Comparison of ENCODE assay signal across 8 cellular contexts in genomic region chr2:43611987-43612894, GRCh38. TPM values are rescaled to one million over a fixed set of nuclear protein-coding genes. Genes with fewer than 3 reads are reported as not detected.
DNase-seq lines count a peak whose midpoint lies in the region; ATAC-seq and TF ChIP-seq lines count a peak whose summit lies in the region.

No MANE protein-coding gene starts in this region.

- H3K9me3 Mint-ChIP-seq in activated CD4-positive, alpha-beta T cell treated with anti-CD3 and anti-CD28 coated beads, Interleukin-2, amount 10 ng/mL, durations not matched to agents 7 days and 5 days, result no peaks in the 10 kb centered on the region

- no peak overlapping the region for H3K4me3 ChIP-seq in GM12865 (ENCODE audit: low read depth, low read length)

- CTCF ChIA-PET in activated CD4-positive, alpha-beta T cell treated with anti-CD3 and anti-CD28 coated beads, Interleukin-2, amount 10 ng/mL, durations not matched to agents 7 days and 5 days (lab: Charles Lee), result interaction anchor here (1.0 kb wide), 1 partner anchor 16 kb away, joined by 3 read pairs; the partner anchor contains the start of gene THADA

- POLR2A ChIA-PET in activated CD4-positive, alpha-beta T cell treated with anti-CD3 and anti-CD28 coated beads, Interleukin-2, amount 10 ng/mL, durations not matched to agents 7 days and 5 days (lab: Charles Lee), result no interaction called here

- H3K4me1 Mint-ChIP-seq in activated CD4-positive, alpha-beta T cell treated with anti-CD3 and anti-CD28 coated beads, Interleukin-2, amount 10 ng/mL, durations not matched to agents 7 days and 5 days, result peaks cover 3% of the 10 kb centered on the region

- H3K27me3 Mint-ChIP-seq in activated CD4-positive, alpha-beta T cell treated with anti-CD3 and anti-CD28 coated beads, Interleukin-2, amount 10 ng/mL, durations not matched to agents 7 days and 5 days, result peaks cover 5% of the 10 kb centered on the region

- ATAC-seq in HG03060 (IDR thresholded peaks at IDR 0.05; ENCODE audit: low read depth, unreplicated experiment) (peak; percentile 44), HG03045 (IDR thresholded peaks at IDR 0.05; ENCODE audit: unreplicated experiment) (no peak)

- H3K27ac Mint-ChIP-seq in activated CD4-positive, alpha-beta T cell treated with anti-CD3 and anti-CD28 coated beads, Interleukin-2, amount 10 ng/mL, durations not matched to agents 7 days and 5 days, result no peak overlapping the region

- DNase-seq in GM12865 (ENCODE audit: low read depth), result peak; percentile 79
- DNase-seq in NCI-H526 treated with DMSO at 0.1 percent for 48 hours (lab: John Stamatoyannopoulos, UW), result peak; percentile 29
- peak; percentile 79 for DNase-seq in activated CD4-positive, alpha-beta T cell treated with anti-CD3 and anti-CD28 coated beads, Interleukin-2, amount 10 ng/mL, durations not matched to agents 7 days and 5 days
- DNase-seq in dermis blood vessel endothelial cell, result peak; percentile 85
- peak; percentile 86 for DNase-seq in medulla oblongata (ENCODE audit: extremely low spot score)
- peak; percentile 37 to 48 for DNase-seq in stimulated activated CD8-positive, alpha-beta memory T cell treated with anti-CD3 and anti-CD28 coated beads, Interleukin-2, amount 100 ng/mL, for 1 hour (ENCODE audit: low read depth in 2 of 2)

- no peak overlapping the region for H3K4me3 Mint-ChIP-seq in activated CD4-positive, alpha-beta T cell treated with anti-CD3 and anti-CD28 coated beads, Interleukin-2, amount 10 ng/mL, durations not matched to agents 7 days and 5 days

- TF ChIP-seq CTCF in GM12865 (IDR thresholded peaks at IDR 0.05; ENCODE audit: insufficient read depth, low read depth, low read length, missing control alignments), result peak; percentile 82

- H3K36me3 Mint-ChIP-seq in activated CD4-positive, alpha-beta T cell treated with anti-CD3 and anti-CD28 coated beads, Interleukin-2, amount 10 ng/mL, durations not matched to agents 7 days and 5 days (ENCODE audit: low read depth), result no peaks in the 10 kb centered on the region

RNA-seq across cellular contexts. Expression of gene THADA, which starts 16.4 kb away (rescaled TPM):
- total RNA-seq in activated CD4-positive, alpha-beta T cell treated with anti-CD3 and anti-CD28 coated beads, Interleukin-2, amount 10 ng/mL, durations not matched to agents 7 days and 5 days, result 10 to 100 TPM; 26.2 to 32.2 TPM
- 25.0 and 26.9 TPM in 2 replicates for total RNA-seq in dermis blood vessel endothelial cell

RNA-seq across cellular contexts. Expression of gene PLEKHH2, which starts 24.8 kb away (rescaled TPM):
- under 1 TPM; 0.20 to 0.40 TPM for total RNA-seq in activated CD4-positive, alpha-beta T cell treated with anti-CD3 and anti-CD28 coated beads, Interleukin-2, amount 10 ng/mL, durations not matched to agents 7 days and 5 days
- 0.14 and 1.5 TPM in 2 replicates for total RNA-seq in dermis blood vessel endothelial cell

Comparison
In these comparisons a context has a peak if more than half of its experiments do, and no peak if none do; other contexts are left out.
1. DNase-seq: peak in every context shown above with its lines; median percentile 86 in medulla oblongata; 85 in dermis blood vessel endothelial cell; 79 in GM12865; 79 in activated CD4-positive, alpha-beta T cell treated with anti-CD3 and anti-CD28 coated beads, Interleukin-2, amount 10 ng/mL, durations not matched to agents 7 days and 5 days; 42 in stimulated activated CD8-positive, alpha-beta memory T cell treated with anti-CD3 and anti-CD28 coated beads, Interleukin-2, amount 100 ng/mL, for 1 hour; 29 in NCI-H526 treated with DMSO at 0.1 percent for 48 hours.